ENCODE assay signal across 5 cellular contexts in genomic region chr17:79554346-79554745, GRCh38. TPM values are rescaled to one million over a fixed set of nuclear protein-coding genes. Genes with fewer than 3 reads are reported as not detected.
"Had no signal": no experiment of that assay in that cellular context is flagged by ENCODE, and none has a peak within 500 bp of the region (broad histone marks: within the 10 kb centered on the region; RNA-seq: fewer than 3 reads in every experiment).

No MANE protein-coding gene starts in this region.

RNA-seq across cellular contexts. Expression of gene RBFOX3, which starts 56.5 kb away (rescaled TPM):
- total RNA-seq: subcutaneous adipose tissue, suprapubic skin, thoracic aorta, thyroid gland, tibial nerve had no signal
